8 cellular contexts compared by ENCODE assay signal in genomic region chr16:81940781-81941560, GRCh38.
A peak's percentile ranks its signal among the peaks of the same experiment; 100 is the strongest.
DNase-seq lines count a peak whose midpoint lies in the region; ATAC-seq lines count a peak whose summit lies in the region.

No MANE protein-coding gene starts in this region.

- peak; percentile 17 for DNase-seq in stimulated activated CD4-positive, alpha-beta T cell treated with anti-CD3 and anti-CD28 coated beads, Interleukin-15, amount 100 ng/mL, for 24 hours
- DNase-seq in stimulated activated CD4-positive, alpha-beta T cell treated with anti-CD3 and anti-CD28 coated beads, Interleukin-4, amount 100 ng/mL, for 24 hours = no peak
- peak; percentile 63 for DNase-seq in NCI-H226
- DNase-seq in cerebellum (ENCODE audit: low spot score) = peak; percentile 6
- DNase-seq in midbrain (lab: John Stamatoyannopoulos, UW) = peak; percentile 15
- no peak for DNase-seq in germinal center (ENCODE audit: low spot score)
- DNase-seq in activated CD4-positive, CD25-positive, alpha-beta regulatory T cell treated with anti-CD3 and anti-CD28 coated beads, Interleukin-2, amount 50 U/mL, for 72 hours = no peak

- ATAC-seq in GM19035 (IDR thresholded peaks at IDR 0.05; ENCODE audit: unreplicated experiment) = no peak

Comparison
In these comparisons a context has a peak if more than half of its experiments do, and no peak if none do; other contexts are left out.
1. DNase-seq: peak in stimulated activated CD4-positive, alpha-beta T cell treated with anti-CD3 and anti-CD28 coated beads, Interleukin-15, amount 100 ng/mL, for 24 hours (single experiment), NCI-H226 (single experiment), cerebellum (single experiment) and midbrain (single experiment); none in stimulated activated CD4-positive, alpha-beta T cell treated with anti-CD3 and anti-CD28 coated beads, Interleukin-4, amount 100 ng/mL, for 24 hours (single experiment), germinal center (single experiment) and activated CD4-positive, CD25-positive, alpha-beta regulatory T cell treated with anti-CD3 and anti-CD28 coated beads, Interleukin-2, amount 50 U/mL, for 72 hours (single experiment).